ENCODE assay signal across 8 cellular contexts in genomic region chr6:161694995-161695394, GRCh38.
DNase-seq lines count a peak whose midpoint lies in the region; ATAC-seq, FAIRE-seq and TF ChIP-seq lines count a peak whose summit lies in the region.

No MANE protein-coding gene starts in this region.

- FAIRE-seq in GM12891 (lab: Jason Lieb, UNC): no peak

- H3K9me3 Mint-ChIP-seq in immature natural killer cell: no peaks in the 10 kb centered on the region

- H3K27ac Mint-ChIP-seq in immature natural killer cell: no peak overlapping the region

- TF ChIP-seq POLR2A in GM12891 (IDR thresholded peaks at IDR 0.05; ENCODE audit: low read depth, low read length): no peak

- H3K27me3 ChIP-seq in SJCRH30: no peaks in the 10 kb centered on the region

- H3K4me3 Mint-ChIP-seq in immature natural killer cell: no peak overlapping the region

- H3K36me3 Mint-ChIP-seq in immature natural killer cell: no peaks in the 10 kb centered on the region

- DNase-seq in AML-193 (lab: John Stamatoyannopoulos, UW): peak; percentile 9 to 28
- peak; percentile 55 to 82 for DNase-seq in SJCRH30
- peak in 2 of 3 donors; percentile 5 to 21 for DNase-seq in immature natural killer cell
- DNase-seq in amniotic stem cell (lab: John Stamatoyannopoulos, UW): no peak
- no peak for DNase-seq in GM12891 (ENCODE audit: insufficient read length, low spot score)

- no peaks in the 10 kb centered on the region for H3K4me1 ChIP-seq in SJCRH30

- no peaks in the 10 kb centered on the region for H3K9me3 ChIP-seq in SJCRH30 (replicated peaks)

- H3K36me3 ChIP-seq in SJCRH30: no peaks in the 10 kb centered on the region

- no peaks in the 10 kb centered on the region for H3K4me1 Mint-ChIP-seq in immature natural killer cell

- H3K4me3 ChIP-seq in SJCRH30: no peak overlapping the region

- no peak overlapping the region for H3K27ac ChIP-seq in SJCRH30

- H3K27me3 Mint-ChIP-seq in immature natural killer cell (ENCODE audit: low read depth in 3 of 3): peaks cover 0 to 6% (median 3%) of the 10 kb centered on the region in 3 donors

- ATAC-seq in GM21447 (IDR thresholded peaks at IDR 0.05; ENCODE audit: unreplicated experiment): peak; percentile 58
- ATAC-seq in HG02884 (IDR thresholded peaks at IDR 0.05; ENCODE audit: unreplicated experiment): no peak
- no peak for ATAC-seq in GM19351 (IDR thresholded peaks at IDR 0.05; ENCODE audit: unreplicated experiment)

TF ChIP-seq in GM12891, 5 proteins besides CTCF, POLR2A, EP300 and RAD21:
- TF ChIP-seq TAF1 (IDR thresholded peaks at IDR 0.05; ENCODE audit: low read depth, low read length): no peak
- no peak for TF ChIP-seq PAX5 (IDR thresholded peaks at IDR 0.05; ENCODE audit: insufficient read depth, low read length, severe bottlenecking)
- no peak for TF ChIP-seq POU2F2 (IDR thresholded peaks at IDR 0.05; ENCODE audit: low read depth, low read length)
- TF ChIP-seq SPI1 (IDR thresholded peaks at IDR 0.05; ENCODE audit: low read depth, low read length): no peak
- no peak for TF ChIP-seq POLR2AphosphoS5 (IDR thresholded peaks at IDR 0.05; ENCODE audit: low read depth, low read length)

Comparison
In these comparisons a context has a peak if more than half of its experiments do, and no peak if none do; other contexts are left out.
1. DNase-seq: peak in AML-193 (2 of 2), SJCRH30 (2 of 2) and immature natural killer cell (2 of 3); none in amniotic stem cell (single experiment) and GM12891 (single experiment).